In the genomic region with DNA sequence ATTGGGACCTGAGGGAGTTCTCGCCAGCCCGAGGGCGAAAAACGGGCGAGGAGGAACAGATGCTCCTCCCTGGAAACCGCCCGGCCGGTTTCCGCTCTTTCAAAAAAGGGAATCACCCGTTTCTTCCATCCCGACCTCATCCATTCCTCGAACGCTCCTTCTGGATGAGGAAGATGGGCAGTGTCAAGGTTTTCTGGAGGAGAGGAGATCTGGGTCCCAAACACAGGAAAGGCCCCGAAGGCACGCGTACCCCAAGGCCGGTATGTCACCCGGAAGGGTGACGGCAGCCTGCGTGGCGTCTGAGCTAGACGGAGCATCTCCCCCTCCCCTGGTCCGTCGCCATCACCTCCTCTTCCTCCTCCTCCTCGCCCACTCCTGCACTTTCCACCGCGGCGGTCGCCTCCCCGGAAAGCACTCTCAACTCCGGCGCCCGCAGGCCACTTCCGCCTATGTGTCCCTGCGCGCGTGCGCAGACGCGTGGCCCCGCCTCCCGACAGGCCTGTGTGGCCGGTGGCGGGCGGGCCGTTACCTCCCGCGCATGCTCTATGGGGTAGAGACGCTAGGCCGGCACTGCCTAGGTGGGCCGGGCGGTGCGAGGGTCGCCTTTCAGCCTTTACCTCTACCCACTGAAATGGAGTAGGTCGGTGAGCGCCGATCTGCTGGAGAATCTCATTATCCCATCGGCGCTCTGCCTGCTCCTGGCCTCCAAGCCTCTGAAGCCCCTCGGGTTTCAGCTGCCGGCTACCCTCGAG, we compare ENCODE assay signal across 1 cellular context.
TF ChIP-seq lines count a peak whose summit lies in the region.

TSS of gene SLC35B3 (minus strand) at position 453 of the 752 bp plus-strand sequence.

TF ChIP-seq in HepG2, 621 proteins besides CTCF, POLR2A, EP300 and RAD21 (continued from another document and continues in another):
- TF ChIP-seq, protein P1, sequence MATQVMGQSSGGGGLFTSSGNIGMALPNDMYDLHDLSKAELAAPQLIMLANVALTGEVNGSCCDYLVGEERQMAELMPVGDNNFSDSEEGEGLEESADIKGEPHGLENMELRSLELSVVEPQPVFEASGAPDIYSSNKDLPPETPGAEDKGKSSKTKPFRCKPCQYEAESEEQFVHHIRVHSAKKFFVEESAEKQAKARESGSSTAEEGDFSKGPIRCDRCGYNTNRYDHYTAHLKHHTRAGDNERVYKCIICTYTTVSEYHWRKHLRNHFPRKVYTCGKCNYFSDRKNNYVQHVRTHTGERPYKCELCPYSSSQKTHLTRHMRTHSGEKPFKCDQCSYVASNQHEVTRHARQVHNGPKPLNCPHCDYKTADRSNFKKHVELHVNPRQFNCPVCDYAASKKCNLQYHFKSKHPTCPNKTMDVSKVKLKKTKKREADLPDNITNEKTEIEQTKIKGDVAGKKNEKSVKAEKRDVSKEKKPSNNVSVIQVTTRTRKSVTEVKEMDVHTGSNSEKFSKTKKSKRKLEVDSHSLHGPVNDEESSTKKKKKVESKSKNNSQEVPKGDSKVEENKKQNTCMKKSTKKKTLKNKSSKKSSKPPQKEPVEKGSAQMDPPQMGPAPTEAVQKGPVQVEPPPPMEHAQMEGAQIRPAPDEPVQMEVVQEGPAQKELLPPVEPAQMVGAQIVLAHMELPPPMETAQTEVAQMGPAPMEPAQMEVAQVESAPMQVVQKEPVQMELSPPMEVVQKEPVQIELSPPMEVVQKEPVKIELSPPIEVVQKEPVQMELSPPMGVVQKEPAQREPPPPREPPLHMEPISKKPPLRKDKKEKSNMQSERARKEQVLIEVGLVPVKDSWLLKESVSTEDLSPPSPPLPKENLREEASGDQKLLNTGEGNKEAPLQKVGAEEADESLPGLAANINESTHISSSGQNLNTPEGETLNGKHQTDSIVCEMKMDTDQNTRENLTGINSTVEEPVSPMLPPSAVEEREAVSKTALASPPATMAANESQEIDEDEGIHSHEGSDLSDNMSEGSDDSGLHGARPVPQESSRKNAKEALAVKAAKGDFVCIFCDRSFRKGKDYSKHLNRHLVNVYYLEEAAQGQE (IDR thresholded peaks at IDR 0.05; ENCODE audit: borderline replicate concordance in 1 of 2, low read depth in 1 of 2, low read length in 2 of 2) = 0 out of 4 replicates have a peak, but pooled peaks of 1 of the 2 experiments have one; percentile 36
- TF ChIP-seq NCOA5 (CRISPR knock-in tag; IDR thresholded peaks at IDR 0.05) (no peak), CBX5 (CRISPR knock-in tag; IDR thresholded peaks at IDR 0.05; ENCODE audit: borderline replicate concordance) (peak; percentile 63), HNRNPK (IDR thresholded peaks at IDR 0.05; ENCODE audit: low read depth, low read length, poor library complexity, severe bottlenecking) (peak; percentile 93), ZNF644 (CRISPR knock-in tag; IDR thresholded peaks at IDR 0.05; ENCODE audit: low read depth) (peak; percentile 23; the same call in 1 of the 2 replicates), JUN (CRISPR knock-in tag; IDR thresholded peaks at IDR 0.05) (peak; percentile 66; the same call in 1 of the 2 replicates), ZNF34 (CRISPR knock-in tag; IDR thresholded peaks at IDR 0.05; ENCODE audit: borderline replicate concordance) (no peak), DR1 (CRISPR knock-in tag; IDR thresholded peaks at IDR 0.05) (peak; percentile 92), TIGD3 (CRISPR knock-in tag; IDR thresholded peaks at IDR 0.05; ENCODE audit: borderline replicate concordance) (peak; percentile 58; the same call in 1 of the 2 replicates), ZNF619 (CRISPR knock-in tag; IDR thresholded peaks at IDR 0.05) (peak; percentile 84; the same call in 1 of the 2 replicates), TBX2 (CRISPR knock-in tag; IDR thresholded peaks at IDR 0.05; ENCODE audit: borderline replicate concordance) (peak; percentile 53; the same call in 1 of the 2 replicates), ZNF687 (CRISPR knock-in tag; IDR thresholded peaks at IDR 0.05) (peak; percentile 99), ZNF230 (CRISPR knock-in tag; IDR thresholded peaks at IDR 0.05) (peak; percentile 58; the same call in 1 of the 2 replicates), SIX4 (CRISPR knock-in tag; IDR thresholded peaks at IDR 0.05) (0 out of 2 replicates have a peak, but pooled peaks have one; percentile 29), MLXIP (CRISPR knock-in tag; IDR thresholded peaks at IDR 0.05; ENCODE audit: borderline replicate concordance) (no peak), ZNF513 (CRISPR knock-in tag; conservative IDR thresholded peaks at IDR 0.05) (no peak), ZNF414 (CRISPR knock-in tag; IDR thresholded peaks at IDR 0.05) (peak; percentile 38; the same call in 1 of the 2 replicates), ZNF512B (CRISPR knock-in tag; IDR thresholded peaks at IDR 0.05; ENCODE audit: borderline replicate concordance) (0 out of 2 replicates have a peak, but pooled peaks have one; percentile 70), PRDM4 (CRISPR knock-in tag; IDR thresholded peaks at IDR 0.05; ENCODE audit: borderline replicate concordance) (peak; percentile 60; the same call in 1 of the 2 replicates), ZNF773 (CRISPR knock-in tag; IDR thresholded peaks at IDR 0.05; ENCODE audit: borderline replicate concordance) (0 out of 2 replicates have a peak, but pooled peaks have one; percentile 62)
- TF ChIP-seq, protein P2, sequence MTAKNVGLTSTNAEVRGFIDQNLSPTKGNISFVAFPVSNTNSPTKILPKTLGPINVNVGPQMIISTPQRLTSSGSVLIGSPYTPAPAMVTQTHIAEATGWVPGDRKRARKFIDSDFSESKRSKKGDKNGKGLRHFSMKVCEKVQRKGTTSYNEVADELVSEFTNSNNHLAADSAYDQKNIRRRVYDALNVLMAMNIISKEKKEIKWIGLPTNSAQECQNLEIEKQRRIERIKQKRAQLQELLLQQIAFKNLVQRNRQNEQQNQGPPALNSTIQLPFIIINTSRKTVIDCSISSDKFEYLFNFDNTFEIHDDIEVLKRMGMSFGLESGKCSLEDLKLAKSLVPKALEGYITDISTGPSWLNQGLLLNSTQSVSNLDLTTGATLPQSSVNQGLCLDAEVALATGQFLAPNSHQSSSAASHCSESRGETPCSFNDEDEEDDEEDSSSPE (CRISPR knock-in tag; IDR thresholded peaks at IDR 0.05) = peak; percentile 93
